Comparison of ENCODE assay signal across 16 cellular contexts in the genomic region with DNA sequence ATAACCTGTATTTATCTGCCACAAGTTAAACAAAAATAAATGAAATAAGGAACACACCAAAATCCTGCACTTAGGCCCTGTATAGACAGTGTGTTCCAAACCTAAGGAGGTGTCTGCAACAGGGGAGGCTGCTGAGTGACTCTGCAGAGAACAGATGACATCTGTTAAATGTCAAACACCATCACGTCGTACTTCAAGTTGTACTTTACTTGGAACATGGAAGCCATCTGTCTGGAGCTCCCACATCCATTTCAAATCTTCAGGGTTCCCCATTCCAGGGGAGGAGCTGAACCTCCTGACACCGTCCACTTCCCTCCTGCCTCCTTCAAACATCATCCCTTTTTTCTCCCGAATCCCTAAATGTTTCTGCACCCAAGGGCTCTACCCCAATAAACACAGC.
"Had no signal": no experiment of that assay in that cellular context is flagged by ENCODE, and none has a peak within 500 bp of the region (broad histone marks: within the 10 kb centered on the region; RNA-seq: fewer than 3 reads in every experiment).

No MANE protein-coding gene starts in this region.

- H3K27ac ChIP-seq: psoas muscle, suprapubic skin, upper lobe of left lung had no signal

- H3K36me3 ChIP-seq: suprapubic skin had no signal

- FAIRE-seq: astrocyte had no signal

- H3K27me3 ChIP-seq: dorsolateral prefrontal cortex, suprapubic skin had no signal

- H3K9me3 Mint-ChIP-seq: activated naive CD4-positive, alpha-beta T cell treated with anti-CD3 and anti-CD28 coated beads, Interleukin-2, amount 10 ng/mL, durations not matched to agents 7 days and 5 days; activated T-helper 2 cell treated with anti-CD3 and anti-CD28 coated beads, Interferon-gamma antibody, Interleukin-2, Interleukin-4, amounts not matched to agents 10 μg/mL and 5 μg/mL and 100 μg/mL, durations not matched to agents 14 hours and 24 hours and 36 hours; naive B cell had no signal

- ATAC-seq: left lobe of liver; psoas muscle; stimulated activated naive CD8-positive, alpha-beta T cell treated with anti-CD3 and anti-CD28 coated beads, Interleukin-15, Interleukin-2, amounts not matched to agents 100 U/mL and 50 U/mL, for 24 hours had no signal

- DNase-seq: activated CD4-positive, alpha-beta T cell treated with anti-CD3 and anti-CD28 coated beads, Interleukin-2, amount 50 U/mL, for 4 hours; activated CD4-positive, CD25-positive, alpha-beta regulatory T cell treated with anti-CD3 and anti-CD28 coated beads, Interleukin-2, amount 50 U/mL, for 72 hours; activated naive CD4-positive, alpha-beta T cell treated with anti-CD3 and anti-CD28 coated beads, Interleukin-2, amount 10 ng/mL, durations not matched to agents 7 days and 5 days; activated T-cell treated with anti-CD3 and anti-CD28 coated beads for 4 hours; dorsolateral prefrontal cortex; naive B cell; nucleus accumbens; psoas muscle; stimulated activated naive CD8-positive, alpha-beta T cell treated with anti-CD3 and anti-CD28 coated beads, Interleukin-15, Interleukin-2, amounts not matched to agents 100 U/mL and 50 U/mL, for 24 hours; T1000; upper lobe of left lung had no signal

- H3K36me3 Mint-ChIP-seq: naive B cell had no signal

- H3K4me3 Mint-ChIP-seq: activated naive CD4-positive, alpha-beta T cell treated with anti-CD3 and anti-CD28 coated beads, Interleukin-2, amount 10 ng/mL, durations not matched to agents 7 days and 5 days had no signal

- H3K9me3 ChIP-seq: psoas muscle, suprapubic skin, upper lobe of left lung had no signal

- H3K4me3 ChIP-seq: psoas muscle, smooth muscle cell, suprapubic skin, upper lobe of left lung had no signal

- H3K27ac Mint-ChIP-seq: activated naive CD4-positive, alpha-beta T cell treated with anti-CD3 and anti-CD28 coated beads, Interleukin-2, amount 10 ng/mL, durations not matched to agents 7 days and 5 days; activated T-helper 2 cell treated with anti-CD3 and anti-CD28 coated beads, Interferon-gamma antibody, Interleukin-2, Interleukin-4, amounts not matched to agents 10 μg/mL and 5 μg/mL and 100 μg/mL, durations not matched to agents 14 hours and 24 hours and 36 hours had no signal

- H3K4me2 ChIP-seq: smooth muscle cell had no signal
